In the genomic region with DNA sequence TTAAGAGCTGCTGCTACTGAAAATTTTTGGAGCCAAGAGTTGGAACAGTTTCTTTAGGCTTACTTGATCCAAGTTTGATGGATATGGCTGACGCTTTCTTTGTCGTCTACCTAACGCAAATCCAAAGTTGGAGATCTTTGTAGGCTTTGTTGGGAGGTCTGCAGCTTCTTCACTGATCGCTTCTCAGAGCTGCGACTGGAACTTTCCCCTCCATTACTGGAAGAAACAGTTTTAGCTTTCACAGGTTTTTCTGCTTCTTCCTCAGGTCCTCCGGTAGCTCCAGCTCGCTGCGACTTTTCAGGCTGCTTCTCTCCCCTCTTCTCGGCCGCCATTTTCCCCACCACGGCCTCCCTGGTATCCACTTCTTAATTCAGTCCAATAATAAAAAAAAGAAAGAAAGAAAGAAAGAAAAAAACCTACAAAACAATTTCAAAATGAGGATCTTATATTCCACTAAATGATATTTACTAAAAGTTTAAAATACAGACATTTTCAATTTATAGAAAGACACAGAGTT, we compare ENCODE assay signal across 31 cellular contexts.
"Had no signal": no experiment of that assay in that cellular context is flagged by ENCODE, and none has a peak within 500 bp of the region (broad histone marks: within the 10 kb centered on the region; RNA-seq: fewer than 3 reads in every experiment).

No MANE protein-coding gene starts in this region.

- H3K27ac ChIP-seq: colonic mucosa, gastrocnemius medialis, left ventricle myocardium inferior, neutrophil, pancreas, prostate gland, skin epidermis, upper lobe of left lung, vagina, VCaP had no signal

- ATAC-seq: activated CD4-positive, CD25-positive, alpha-beta regulatory T cell treated with anti-CD3 and anti-CD28 coated beads, Interleukin-2, amount 50 U/mL, for 24 hours; gastrocnemius medialis; pancreas; sciatic nerve; stimulated activated effector memory CD8-positive, alpha-beta T cell treated with anti-CD3 and anti-CD28 coated beads, Interleukin-12 subunit alpha, Interleukin-12 subunit beta, amount 100 ng/mL, for 72 hours had no signal

- H3K9me3 Mint-ChIP-seq: activated CD4-positive, alpha-beta memory T cell treated with anti-CD3 and anti-CD28 coated beads for 36 hours had no signal

- H3K36me3 Mint-ChIP-seq: activated CD4-positive, alpha-beta memory T cell treated with anti-CD3 and anti-CD28 coated beads for 36 hours; mesothelial cell of epicardium; naive B cell; stimulated activated effector memory CD8-positive, alpha-beta T cell treated with anti-CD3 and anti-CD28 coated beads, Interleukin-12 subunit alpha, Interleukin-12 subunit beta, amount 100 ng/mL, for 72 hours had no signal

- H3K4me3 ChIP-seq: colonic mucosa, gastrocnemius medialis, left ventricle myocardium inferior, pancreas, prostate gland, skin epidermis, upper lobe of left lung, vagina had no signal

- H3K9me3 ChIP-seq: colonic mucosa, gastrocnemius medialis, left ventricle myocardium inferior, neutrophil, pancreas, prostate gland, upper lobe of left lung, vagina had no signal

- H3K4me1 Mint-ChIP-seq: activated CD4-positive, alpha-beta T cell treated with anti-CD3 and anti-CD28 coated beads, Interleukin-2, amount 10 ng/mL, durations not matched to agents 24 days and 14 days; naive B cell; stimulated activated effector memory CD8-positive, alpha-beta T cell treated with anti-CD3 and anti-CD28 coated beads, Interleukin-12 subunit alpha, Interleukin-12 subunit beta, amount 100 ng/mL, for 72 hours had no signal

- DNase-seq: activated CD4-positive, alpha-beta memory T cell treated with anti-CD3 and anti-CD28 coated beads for 36 hours; activated CD4-positive, alpha-beta T cell treated with anti-CD3 and anti-CD28 coated beads, Interleukin-2, amount 10 ng/mL, durations not matched to agents 24 days and 14 days; activated CD8-positive, alpha-beta memory T cell treated with anti-CD3 and anti-CD28 coated beads, Interleukin-2, amount 50 U/mL, for 48 hours; activated gamma-delta T cell; activated naive CD4-positive, alpha-beta T cell treated with anti-CD3 and anti-CD28 coated beads, Interleukin-2, amount 50 U/mL, for 16 hours; activated T-cell treated with anti-CD3 and anti-CD28 coated beads, Interleukin-2, amount 50 U/mL, for 24 hours; amygdala; colonic mucosa; effector CD8-positive, alpha-beta T cell; erythroblast; gastrocnemius medialis; glutamatergic neuron; left ventricle myocardium inferior; naive B cell; nephron progenitor cell; pancreas; retina; stimulated activated CD4-positive, alpha-beta T cell treated with anti-CD3 and anti-CD28 coated beads, Interleukin-4, amount 100 ng/mL, for 24 hours; T-helper 9 cell; upper lobe of left lung had no signal

- H3K27me3 ChIP-seq: colonic mucosa, gastrocnemius medialis, neutrophil, pancreas, upper lobe of left lung, vagina had no signal

- H3K4me3 Mint-ChIP-seq: activated CD4-positive, alpha-beta memory T cell treated with anti-CD3 and anti-CD28 coated beads for 36 hours; activated CD4-positive, alpha-beta T cell treated with anti-CD3 and anti-CD28 coated beads, Interleukin-2, amount 10 ng/mL, durations not matched to agents 24 days and 14 days; activated T-cell treated with anti-CD3 and anti-CD28 coated beads, Interleukin-2, amount 50 U/mL, for 24 hours; mesothelial cell of epicardium; naive B cell; nephron progenitor cell; stimulated activated effector memory CD8-positive, alpha-beta T cell treated with anti-CD3 and anti-CD28 coated beads, Interleukin-12 subunit alpha, Interleukin-12 subunit beta, amount 100 ng/mL, for 72 hours; stimulated activated naive CD8-positive, alpha-beta T cell treated with anti-CD3 and anti-CD28 coated beads, Interleukin-15, Interleukin-2, amounts not matched to agents 100 ng/mL and 50 ng/mL, for 24 hours; T-helper 1 cell treated with Interleukin-12 subunit alpha and Interleukin-12 subunit beta and Interleukin-4 antibody, amounts not matched to agents 30 μg/mL and 1 μg/mL, for 36 hours had no signal

- H3K27ac Mint-ChIP-seq: activated CD4-positive, alpha-beta memory T cell treated with anti-CD3 and anti-CD28 coated beads for 36 hours; activated CD4-positive, alpha-beta T cell treated with anti-CD3 and anti-CD28 coated beads, Interleukin-2, amount 10 ng/mL, durations not matched to agents 24 days and 14 days; activated T-cell treated with anti-CD3 and anti-CD28 coated beads, Interleukin-2, amount 50 U/mL, for 24 hours; mesothelial cell of epicardium; naive B cell; nephron progenitor cell; stimulated activated effector memory CD8-positive, alpha-beta T cell treated with anti-CD3 and anti-CD28 coated beads, Interleukin-12 subunit alpha, Interleukin-12 subunit beta, amount 100 ng/mL, for 72 hours; stimulated activated naive CD8-positive, alpha-beta T cell treated with anti-CD3 and anti-CD28 coated beads, Interleukin-15, Interleukin-2, amounts not matched to agents 100 ng/mL and 50 ng/mL, for 24 hours; T-helper 1 cell treated with Interleukin-12 subunit alpha and Interleukin-12 subunit beta and Interleukin-4 antibody, amounts not matched to agents 30 μg/mL and 1 μg/mL, for 36 hours had no signal

- H3K36me3 ChIP-seq: colonic mucosa, gastrocnemius medialis, left ventricle myocardium inferior, neutrophil, pancreas, prostate gland, upper lobe of left lung, vagina had no signal

- H3K4me1 ChIP-seq: colonic mucosa, gastrocnemius medialis, left ventricle myocardium inferior, pancreas, prostate gland, vagina had no signal
